30 cellular contexts compared by ENCODE assay signal in genomic region chr6:168554898-168555617, GRCh38.
"Had no signal": no experiment of that assay in that cellular context is flagged by ENCODE, and none has a peak within 500 bp of the region (broad histone marks: within the 10 kb centered on the region; RNA-seq: fewer than 3 reads in every experiment).

No MANE protein-coding gene starts in this region.

- H3K4me3 ChIP-seq: adrenal gland, breast epithelium, SJSA1 had no signal

- H3K4me3 Mint-ChIP-seq: activated CD8-positive, alpha-beta T cell treated with anti-CD3 and anti-CD28 coated beads, Interleukin-2, amount 10 ng/mL, durations not matched to agents 7 days and 5 days; activated naive CD8-positive, alpha-beta T cell treated with anti-CD3 and anti-CD28 coated beads, Interleukin-2, amount 10 ng/mL, durations not matched to agents 7 days and 5 days; T-helper 2 cell treated with Interferon-gamma antibody and Interleukin-4, amounts not matched to agents 5 μg/mL and 100 μg/mL, for 36 hours had no signal

- H3K27me3 ChIP-seq: adrenal gland, breast epithelium, SJSA1 had no signal

- DNase-seq: activated CD4-positive, alpha-beta T cell treated with anti-CD3 and anti-CD28 coated beads for 48 hours; activated CD4-positive, alpha-beta T cell treated with anti-CD3 and anti-CD28 coated beads, Interleukin-2, amount 50 U/mL, for 4 hours; activated CD4-positive, CD25-positive, alpha-beta regulatory T cell treated with anti-CD3 and anti-CD28 coated beads, Interleukin-2, amount 50 U/mL, for 72 hours; activated CD8-positive, alpha-beta memory T cell treated with anti-CD3 and anti-CD28 coated beads, Interleukin-2, amount 50 U/mL, for 48 hours; activated CD8-positive, alpha-beta T cell treated with anti-CD3 and anti-CD28 coated beads, Interleukin-2, amount 10 ng/mL, durations not matched to agents 7 days and 5 days; activated naive CD4-positive, alpha-beta T cell treated with anti-CD3 and anti-CD28 coated beads, Interleukin-2, amount 50 U/mL, for 16 hours; activated naive CD8-positive, alpha-beta T cell treated with anti-CD3 and anti-CD28 coated beads, Interleukin-2, amount 10 ng/mL, durations not matched to agents 7 days and 5 days; activated T-cell treated with anti-CD3 and anti-CD28 coated beads, Interleukin-2, amount 50 U/mL, for 1 hour; adrenal gland; anterior cingulate cortex; central memory CD4-positive, alpha-beta T cell; Kasumi-1; KBM-7; NCI-H1048; NCI-H146; NCI-H187 treated with DMSO at 0.1 percent for 48 hours; NCI-H2081 treated with DMSO at 0.1 percent for 48 hours; NCI-H2171; NCI-H226; NCI-H526 treated with DMSO at 0.1 percent for 48 hours; NK-92 treated with Interleukin-12 subunit alpha and Interleukin-12 subunit beta, amount 100 ng/mL, for 24 hours; OCI-M1; RPMI8226; SHP77; SW 1271 had no signal

- H3K27ac ChIP-seq: adrenal gland, breast epithelium, SJSA1 had no signal

- H3K27ac Mint-ChIP-seq: activated CD8-positive, alpha-beta T cell treated with anti-CD3 and anti-CD28 coated beads, Interleukin-2, amount 10 ng/mL, durations not matched to agents 7 days and 5 days; activated naive CD8-positive, alpha-beta T cell treated with anti-CD3 and anti-CD28 coated beads, Interleukin-2, amount 10 ng/mL, durations not matched to agents 7 days and 5 days; T-helper 2 cell treated with Interferon-gamma antibody and Interleukin-4, amounts not matched to agents 5 μg/mL and 100 μg/mL, for 36 hours had no signal

- ATAC-seq: activated CD8-positive, alpha-beta T cell treated with anti-CD3 and anti-CD28 coated beads, Interleukin-2, amount 10 ng/mL, durations not matched to agents 7 days and 5 days; Panc1; SK-N-SH treated with all-trans-retinoic acid at 6 μM for 48 hours had no signal

- H3K36me3 ChIP-seq: adrenal gland, breast epithelium, SJSA1 had no signal

- H3K9me3 ChIP-seq: adrenal gland, breast epithelium had no signal

- H3K4me1 Mint-ChIP-seq: activated naive CD8-positive, alpha-beta T cell treated with anti-CD3 and anti-CD28 coated beads, Interleukin-2, amount 10 ng/mL, durations not matched to agents 7 days and 5 days had no signal

- H3K36me3 Mint-ChIP-seq: activated naive CD8-positive, alpha-beta T cell treated with anti-CD3 and anti-CD28 coated beads, Interleukin-2, amount 10 ng/mL, durations not matched to agents 7 days and 5 days had no signal

- H3K4me1 ChIP-seq: adrenal gland, breast epithelium, SJSA1 had no signal
